Comparison of ENCODE assay signal across 14 cellular contexts in the genomic region with DNA sequence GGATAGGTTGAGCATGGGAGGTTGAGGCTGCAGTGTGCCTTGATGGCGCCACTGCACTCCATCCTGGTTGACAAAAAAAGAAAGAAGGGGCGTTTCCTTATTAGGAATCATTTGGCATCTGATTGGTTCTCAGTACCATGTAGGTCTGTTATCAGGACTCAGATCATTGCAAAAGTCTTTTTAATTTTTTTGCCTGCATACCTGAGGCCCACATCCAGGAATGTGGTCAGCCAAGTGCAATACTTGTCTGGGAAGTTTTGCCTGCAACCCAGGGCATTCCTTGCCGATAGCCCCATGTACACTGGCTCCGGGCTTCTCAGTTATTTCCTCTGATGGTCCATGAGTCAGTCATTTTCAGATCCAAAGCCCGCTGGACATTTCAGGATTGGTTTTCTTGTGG. TPM values are rescaled to one million over a fixed set of nuclear protein-coding genes. Genes with fewer than 3 reads are reported as not detected.
DNase-seq lines count a peak whose midpoint lies in the region; ATAC-seq and TF ChIP-seq lines count a peak whose summit lies in the region.
"Had no signal": no experiment of that assay in that cellular context is flagged by ENCODE, and none has a peak within 500 bp of the region (broad histone marks: within the 10 kb centered on the region; RNA-seq: fewer than 3 reads in every experiment).

No MANE protein-coding gene starts in this region.

- H3K9me3 ChIP-seq in lower lobe of right lung (no peaks in the 10 kb centered on the region), testis (no peaks in the 10 kb centered on the region)

- H3K36me3 Mint-ChIP-seq in effector memory CD8-positive, alpha-beta T cell (ENCODE audit: insufficient read depth) = peaks cover 74% of the 10 kb centered on the region

- ATAC-seq in lower lobe of right lung = peak; percentile 90 to 92
- no peak for ATAC-seq in effector memory CD8-positive, alpha-beta T cell (replicated peaks)

- in situ Hi-C loops in brain microvascular endothelial cell (cut with HindIII; ENCODE audit: low pct_ligation_motif_present, low sequenced_read_pairs) = no loop called here

- no peak overlapping the region for H3K4me3 Mint-ChIP-seq in effector memory CD8-positive, alpha-beta T cell
- H3K4me3 Mint-ChIP-seq: activated T-cell treated with anti-CD3 and anti-CD28 coated beads, Interleukin-2, amount 50 U/mL, for 72 hours had no signal

- H3K9me3 Mint-ChIP-seq in effector memory CD8-positive, alpha-beta T cell = no peaks in the 10 kb centered on the region
- H3K9me3 Mint-ChIP-seq: activated T-cell treated with anti-CD3 and anti-CD28 coated beads, Interleukin-2, amount 50 U/mL, for 72 hours had no signal

- peaks cover 16 to 38% of the 10 kb centered on the region in 2 donors for H3K4me1 Mint-ChIP-seq in effector memory CD8-positive, alpha-beta T cell (ENCODE audit: low read depth in 2 of 2)

- 87 to 99% methylated on average over 5 of the region's 5 CpGs for WGBS in testis, 2 donors

- no peaks in the 10 kb centered on the region for H3K27me3 Mint-ChIP-seq in effector memory CD8-positive, alpha-beta T cell

- intact Hi-C loops in lower lobe of right lung (cut with DNase I) (no loop called here), testis (cut with DNase I; ENCODE audit: low total_unique reads) (loop anchor here (10.0 kb wide), 1 partner anchor 165 kb away; no protein-coding TSS in a partner anchor)

- no peak for TF ChIP-seq POLR2A in testis (IDR thresholded peaks at IDR 0.05)

- H3K4me3 ChIP-seq in brain microvascular endothelial cell (ENCODE audit: low read depth, low read length) (no peak overlapping the region), lower lobe of right lung (no peak overlapping the region), testis (no peak overlapping the region)
- H3K4me3 ChIP-seq: SK-N-MC had no signal

- H3K27ac ChIP-seq in brain microvascular endothelial cell = no peak overlapping the region
- H3K27ac ChIP-seq in lower lobe of right lung = no peak overlapping the region
- no peak overlapping the region for H3K27ac ChIP-seq in testis
- H3K27ac ChIP-seq: SK-N-MC had no signal

- no peaks in the 10 kb centered on the region for H3K27me3 ChIP-seq in brain microvascular endothelial cell (replicated peaks)
- H3K27me3 ChIP-seq in lower lobe of right lung (ENCODE audit: low read depth) = no peaks in the 10 kb centered on the region
- H3K27me3 ChIP-seq in testis = no peaks in the 10 kb centered on the region

- H3K36me3 ChIP-seq in brain microvascular endothelial cell (replicated peaks) = peaks cover 76% of the 10 kb centered on the region
- H3K36me3 ChIP-seq in lower lobe of right lung = peaks cover 97% of the 10 kb centered on the region
- no peaks in the 10 kb centered on the region for H3K36me3 ChIP-seq in testis (ENCODE audit: low read depth, missing control alignments)

- TF ChIP-seq CTCF in brain microvascular endothelial cell (IDR thresholded peaks at IDR 0.05; ENCODE audit: low read depth, low read length, missing control alignments) (no peak), lower lobe of right lung (IDR thresholded peaks at IDR 0.05) (no peak), testis (IDR thresholded peaks at IDR 0.05) (no peak)

- DNase-seq in AG20443 (ENCODE audit: low spot score) = peak; percentile 16
- DNase-seq in HT-29 (ENCODE audit: low spot score) = peak; percentile 83
- peak; percentile 27 for DNase-seq in brain microvascular endothelial cell
- DNase-seq in lower lobe of right lung = no peak
- DNase-seq in effector memory CD8-positive, alpha-beta T cell = no peak
- DNase-seq in NCI-H345 treated with DMSO at 0.1 percent for 48 hours (lab: John Stamatoyannopoulos, UW; ENCODE audit: unreplicated experiment) = no peak
- no peak for DNase-seq in testis
- DNase-seq in ecto neural progenitor cell (ENCODE audit: low spot score) = no peak
- DNase-seq: activated T-cell treated with anti-CD3 and anti-CD28 coated beads, Interleukin-2, amount 50 U/mL, for 72 hours; DMS79 treated with DMSO at 0.1 percent for 48 hours; KG1; NCI-H187 treated with DMSO at 0.1 percent for 48 hours; NK-92 treated with Interleukin-12 subunit alpha and Interleukin-12 subunit beta, amount 100 ng/mL, for 24 hours had no signal

- peak overlapping the region in 1 of 2 donors; percentile 76 for H3K27ac Mint-ChIP-seq in effector memory CD8-positive, alpha-beta T cell

- H3K4me1 ChIP-seq in lower lobe of right lung = peaks cover 19% of the 10 kb centered on the region
- no peaks in the 10 kb centered on the region for H3K4me1 ChIP-seq in testis

RNA-seq across cellular contexts. Expression of gene CRTC3, which starts 50.1 kb away (rescaled TPM):
- 6.5 and 7.3 TPM in 2 replicates for total RNA-seq in HT-29 (2014; rRNA removed; shearing (Covaris generic))
- 40.6 TPM for total RNA-seq in lower lobe of right lung
- total RNA-seq in testis = 100 to 1,000 TPM; 105 to 125 TPM
- 47.1 TPM for polyA plus RNA-seq in testis (ENCODE audit: insufficient read depth, low read depth, low replicate concordance)

Comparison
In these comparisons a context has a peak if more than half of its experiments do, and no peak if none do; other contexts are left out.
1. DNase-seq: peak in AG20443 (single experiment), HT-29 (single experiment) and brain microvascular endothelial cell (single experiment); none in lower lobe of right lung (single experiment), effector memory CD8-positive, alpha-beta T cell (0 of 3), NCI-H345 treated with DMSO at 0.1 percent for 48 hours (single experiment), testis (single experiment) and ecto neural progenitor cell (single experiment).